In genomic region chr1:154329152-154329521, GRCh38 we compare ENCODE assay signal across 10 cellular contexts. TPM values are rescaled to one million over a fixed set of nuclear protein-coding genes. Genes with fewer than 3 reads are reported as not detected.
DNase-seq lines count a peak whose midpoint lies in the region; ATAC-seq and TF ChIP-seq lines count a peak whose summit lies in the region.
"Had no signal": no experiment of that assay in that cellular context is flagged by ENCODE, and none has a peak within 500 bp of the region (broad histone marks: within the 10 kb centered on the region; RNA-seq: fewer than 3 reads in every experiment).

No MANE protein-coding gene starts in this region.

- TF ChIP-seq POLR2A in testis (IDR thresholded peaks at IDR 0.05), result no peak

- WGBS in testis, 2 donors, result 31 to 48% methylated on average over 4 to 6 of the region's 6 CpGs

- POLR2A ChIA-PET in activated CD4-positive, alpha-beta T cell treated with anti-CD3 and anti-CD28 coated beads, Interleukin-2, amount 10 ng/mL, durations not matched to agents 7 days and 5 days (lab: Charles Lee), result interaction anchor here (0.8 kb wide), 1 partner anchor 109 kb away, joined by 4 read pairs; the partner anchor contains the start of gene UBAP2L

- CTCF ChIA-PET in activated CD4-positive, alpha-beta T cell treated with anti-CD3 and anti-CD28 coated beads, Interleukin-2, amount 10 ng/mL, durations not matched to agents 7 days and 5 days (lab: Charles Lee), result interaction anchor here (0.5 to 1.8 kb wide), 6 partner anchors 54 to 909 kb away, joined by 3 to 6 read pairs (median 3); no protein-coding TSS in a partner anchor

- H3K27me3 Mint-ChIP-seq in activated CD4-positive, alpha-beta T cell treated with anti-CD3 and anti-CD28 coated beads, Interleukin-2, amount 10 ng/mL, durations not matched to agents 7 days and 5 days, result no peaks in the 10 kb centered on the region
- no peaks in the 10 kb centered on the region for H3K27me3 Mint-ChIP-seq in activated T-helper 17 cell treated with anti-CD3 and anti-CD28 coated beads, Interleukin-2, amount 50 U/mL, for 72 hours

- peak overlapping the region; percentile 74 to 99 for H3K27ac ChIP-seq in testis

- ATAC-seq in activated T-helper 17 cell treated with anti-CD3 and anti-CD28 coated beads, Interleukin-2, amount 50 U/mL, for 72 hours (replicated peaks), result no peak

- peak overlapping the region; percentile 73 for H3K4me3 Mint-ChIP-seq in activated CD4-positive, alpha-beta T cell treated with anti-CD3 and anti-CD28 coated beads, Interleukin-2, amount 10 ng/mL, durations not matched to agents 7 days and 5 days
- peak overlapping the region; percentile 88 for H3K4me3 Mint-ChIP-seq in activated T-helper 17 cell treated with anti-CD3 and anti-CD28 coated beads, Interleukin-2, amount 50 U/mL, for 72 hours

- DNase-seq in activated CD4-positive, alpha-beta T cell treated with anti-CD3 and anti-CD28 coated beads, Interleukin-2, amount 10 ng/mL, durations not matched to agents 7 days and 5 days, result no peak
- no peak for DNase-seq in activated CD4-positive, alpha-beta T cell treated with anti-CD3 and anti-CD28 coated beads for 48 hours
- DNase-seq in iPS-NIHi7 (ENCODE audit: extremely low spot score) (peak; percentile 70), testis (peak; percentile 45), OCI-M2 (lab: John Stamatoyannopoulos, UW; ENCODE audit: unreplicated experiment) (no peak), DMS153 treated with DMSO at 0.1 percent for 48 hours (lab: John Stamatoyannopoulos, UW; ENCODE audit: unreplicated experiment) (no peak)
- DNase-seq in activated CD8-positive, alpha-beta memory T cell treated with anti-CD3 and anti-CD28 coated beads, Interleukin-2, amount 50 U/mL, for 4 hours, result no peak
- DNase-seq: GDM1 had no signal

- H3K27me3 ChIP-seq in testis, result no peaks in the 10 kb centered on the region

- no peaks in the 10 kb centered on the region for H3K9me3 ChIP-seq in testis

- intact Hi-C loops in testis (cut with DNase I; ENCODE audit: low total_unique reads), result no loop called here

- H3K9me3 Mint-ChIP-seq in activated CD4-positive, alpha-beta T cell treated with anti-CD3 and anti-CD28 coated beads, Interleukin-2, amount 10 ng/mL, durations not matched to agents 7 days and 5 days, result no peaks in the 10 kb centered on the region
- H3K9me3 Mint-ChIP-seq in activated T-helper 17 cell treated with anti-CD3 and anti-CD28 coated beads, Interleukin-2, amount 50 U/mL, for 72 hours, result no peaks in the 10 kb centered on the region

- TF ChIP-seq CTCF in testis (IDR thresholded peaks at IDR 0.05), result no peak

- H3K4me3 ChIP-seq in testis, result peak overlapping the region; percentile 44 to 64

- no peaks in the 10 kb centered on the region for H3K36me3 ChIP-seq in testis (ENCODE audit: low read depth, missing control alignments)

- peaks cover 74% of the 10 kb centered on the region for H3K4me1 Mint-ChIP-seq in activated CD4-positive, alpha-beta T cell treated with anti-CD3 and anti-CD28 coated beads, Interleukin-2, amount 10 ng/mL, durations not matched to agents 7 days and 5 days
- peaks cover 42% of the 10 kb centered on the region for H3K4me1 Mint-ChIP-seq in activated T-helper 17 cell treated with anti-CD3 and anti-CD28 coated beads, Interleukin-2, amount 50 U/mL, for 72 hours

- H3K36me3 Mint-ChIP-seq in activated CD4-positive, alpha-beta T cell treated with anti-CD3 and anti-CD28 coated beads, Interleukin-2, amount 10 ng/mL, durations not matched to agents 7 days and 5 days (ENCODE audit: low read depth), result peaks cover 49% of the 10 kb centered on the region
- peaks cover 60% of the 10 kb centered on the region for H3K36me3 Mint-ChIP-seq in activated T-helper 17 cell treated with anti-CD3 and anti-CD28 coated beads, Interleukin-2, amount 50 U/mL, for 72 hours (ENCODE audit: low read depth)

- H3K27ac Mint-ChIP-seq in activated CD4-positive, alpha-beta T cell treated with anti-CD3 and anti-CD28 coated beads, Interleukin-2, amount 10 ng/mL, durations not matched to agents 7 days and 5 days, result peak overlapping the region; percentile 57
- peak overlapping the region; percentile 88 for H3K27ac Mint-ChIP-seq in activated T-helper 17 cell treated with anti-CD3 and anti-CD28 coated beads, Interleukin-2, amount 50 U/mL, for 72 hours

- peaks cover 40% of the 10 kb centered on the region for H3K4me1 ChIP-seq in testis

RNA-seq across cellular contexts. Expression of gene ATP8B2, which starts 3.8 kb away (rescaled TPM):
- total RNA-seq in activated CD4-positive, alpha-beta T cell treated with anti-CD3 and anti-CD28 coated beads, Interleukin-2, amount 10 ng/mL, durations not matched to agents 7 days and 5 days, result 100 to 1,000 TPM; 135 to 138 TPM
- 10 to 100 TPM; 64.3 to 69.0 TPM for total RNA-seq in activated T-helper 17 cell treated with anti-CD3 and anti-CD28 coated beads, Interleukin-2, amount 50 U/mL, for 72 hours
- 100 to 1,000 TPM; 179 to 204 TPM for total RNA-seq in testis
- polyA plus RNA-seq in testis (ENCODE audit: insufficient read depth, low read depth, low replicate concordance), result 50.9 TPM

RNA-seq across cellular contexts. Expression of gene AQP10, which starts 8.2 kb away (rescaled TPM):
- not detected for total RNA-seq in activated CD4-positive, alpha-beta T cell treated with anti-CD3 and anti-CD28 coated beads, Interleukin-2, amount 10 ng/mL, durations not matched to agents 7 days and 5 days
- total RNA-seq in activated T-helper 17 cell treated with anti-CD3 and anti-CD28 coated beads, Interleukin-2, amount 50 U/mL, for 72 hours, result not detected
- 1 to 10 TPM; 2.0 to 2.2 TPM for total RNA-seq in testis
- 0.41 TPM for polyA plus RNA-seq in testis (ENCODE audit: insufficient read depth, low read depth, low replicate concordance)
- total RNA-seq: endothelial cell of umbilical vein had no signal
- polyA plus RNA-seq: endothelial cell of umbilical vein had no signal

RNA-seq across cellular contexts. Expression of gene HAX1, which starts 56.7 kb away (rescaled TPM):
- total RNA-seq in activated CD4-positive, alpha-beta T cell treated with anti-CD3 and anti-CD28 coated beads, Interleukin-2, amount 10 ng/mL, durations not matched to agents 7 days and 5 days, result 100 to 1,000 TPM; 107 to 126 TPM
- 100 to 1,000 TPM; 127 to 132 TPM for total RNA-seq in activated T-helper 17 cell treated with anti-CD3 and anti-CD28 coated beads, Interleukin-2, amount 50 U/mL, for 72 hours
- total RNA-seq in testis, result 10 to 100 TPM; 92.7 to 98.9 TPM
- polyA plus RNA-seq in testis (ENCODE audit: insufficient read depth, low read depth, low replicate concordance), result 192 TPM

Comparison
In these comparisons a context has a peak if more than half of its experiments do, and no peak if none do; other contexts are left out.
1. DNase-seq: peak in iPS-NIHi7 (single experiment) and testis (single experiment); none in activated CD4-positive, alpha-beta T cell treated with anti-CD3 and anti-CD28 coated beads, Interleukin-2, amount 10 ng/mL, durations not matched to agents 7 days and 5 days (single experiment), activated CD4-positive, alpha-beta T cell treated with anti-CD3 and anti-CD28 coated beads for 48 hours (single experiment), activated CD8-positive, alpha-beta memory T cell treated with anti-CD3 and anti-CD28 coated beads, Interleukin-2, amount 50 U/mL, for 4 hours (single experiment), OCI-M2 (single experiment) and DMS153 treated with DMSO at 0.1 percent for 48 hours (single experiment).